In the genomic region with DNA sequence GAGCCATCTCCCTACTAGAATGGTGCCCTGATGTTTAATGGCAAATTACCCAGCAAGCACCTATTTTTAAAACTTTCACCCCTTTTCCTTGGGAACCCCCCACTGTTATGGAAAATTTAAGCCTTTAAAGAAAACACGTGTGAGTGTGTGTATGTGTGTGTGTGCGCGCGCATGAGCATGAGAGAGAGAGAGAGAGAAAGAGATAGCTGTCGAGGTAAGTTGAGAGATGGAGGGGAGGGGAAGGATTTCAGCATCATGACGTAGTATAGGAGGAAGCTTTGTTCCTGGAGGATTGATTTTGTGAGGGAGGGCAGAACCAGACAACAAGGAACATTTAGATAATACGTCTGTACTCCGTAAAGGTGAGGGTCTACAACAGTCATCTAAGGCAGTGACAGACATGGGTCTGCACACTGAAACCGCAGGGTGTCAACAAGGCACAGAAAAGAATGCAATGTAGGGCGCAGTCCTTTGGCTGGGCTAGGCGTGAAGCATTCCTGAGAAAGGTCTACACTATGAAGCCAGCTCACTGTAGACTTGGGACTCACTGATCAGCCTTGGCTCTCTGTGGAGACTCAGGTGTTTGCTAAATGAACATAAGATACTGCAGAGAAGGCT, we compare ENCODE assay signal across 8 cellular contexts.
DNase-seq lines count a peak whose midpoint lies in the region; ATAC-seq and TF ChIP-seq lines count a peak whose summit lies in the region.

No MANE protein-coding gene starts in this region.

- H3K36me3 ChIP-seq in sigmoid colon, result no peaks in the 10 kb centered on the region

- TF ChIP-seq EP300 in sigmoid colon (IDR thresholded peaks at IDR 0.05), result no peak

- peaks cover 1% of the 10 kb centered on the region for H3K9me3 Mint-ChIP-seq in glutamatergic neuron (ENCODE audit: unreplicated experiment)

- peak overlapping the region; percentile 96 for H3K4me3 Mint-ChIP-seq in glutamatergic neuron (ENCODE audit: unreplicated experiment)

- H3K27ac ChIP-seq in VCaP (peak overlapping the region; percentile 60; the same call in 1 of the 2 replicates), sigmoid colon (peak overlapping the region; percentile 62 to 76 (median 64))

- no peak for TF ChIP-seq CTCF in VCaP (conservative IDR thresholded peaks at IDR 0.05)
- TF ChIP-seq CTCF in glutamatergic neuron (IDR thresholded peaks at IDR 0.05; ENCODE audit: partially characterized antibody, unreplicated experiment), result no peak
- TF ChIP-seq CTCF in sigmoid colon (IDR thresholded peaks at IDR 0.05), result no peak

- no peaks in the 10 kb centered on the region for H3K36me3 Mint-ChIP-seq in glutamatergic neuron (ENCODE audit: unreplicated experiment)

- DNase-seq in HT-29 (ENCODE audit: low spot score) (peak; percentile 12), glutamatergic neuron (no peak), sigmoid colon (no peak), KG1 (lab: John Stamatoyannopoulos, UW) (no peak), A172 (ENCODE audit: low spot score) (no peak), left lobe of liver (ENCODE audit: low spot score) (no peak)

- peaks cover 0 to 4% (median 0%) of the 10 kb centered on the region in 4 donors for H3K9me3 ChIP-seq in sigmoid colon

- ATAC-seq in GM21786 (IDR thresholded peaks at IDR 0.05; ENCODE audit: unreplicated experiment) (no peak), left lobe of liver (no peak)

- peaks cover 2 to 22% (median 12%) of the 10 kb centered on the region in 4 donors for H3K4me1 ChIP-seq in sigmoid colon

- no peaks in the 10 kb centered on the region for H3K27me3 ChIP-seq in sigmoid colon

- WGBS in sigmoid colon, 2 donors, result 30 to 51% methylated on average over 11 of the region's 11 CpGs

- peak overlapping the region; percentile 99 for H3K27ac Mint-ChIP-seq in glutamatergic neuron (ENCODE audit: unreplicated experiment)

- intact Hi-C loops in sigmoid colon (cut with DNase I), result loop anchor here (5.0 to 10.0 kb wide), 2 partner anchors 382 to 599 kb away; a partner anchor contains a TSS

- peak overlapping the region; percentile 16 to 53 (median 47) for H3K4me3 ChIP-seq in sigmoid colon

- TF ChIP-seq POLR2A in sigmoid colon (IDR thresholded peaks at IDR 0.05), result no peak

- no peaks in the 10 kb centered on the region for H3K27me3 Mint-ChIP-seq in glutamatergic neuron (ENCODE audit: unreplicated experiment)

- peaks cover 14% of the 10 kb centered on the region for H3K4me1 Mint-ChIP-seq in glutamatergic neuron (ENCODE audit: low read depth, unreplicated experiment)
